1 cellular context compared by ENCODE assay signal in the genomic region with DNA sequence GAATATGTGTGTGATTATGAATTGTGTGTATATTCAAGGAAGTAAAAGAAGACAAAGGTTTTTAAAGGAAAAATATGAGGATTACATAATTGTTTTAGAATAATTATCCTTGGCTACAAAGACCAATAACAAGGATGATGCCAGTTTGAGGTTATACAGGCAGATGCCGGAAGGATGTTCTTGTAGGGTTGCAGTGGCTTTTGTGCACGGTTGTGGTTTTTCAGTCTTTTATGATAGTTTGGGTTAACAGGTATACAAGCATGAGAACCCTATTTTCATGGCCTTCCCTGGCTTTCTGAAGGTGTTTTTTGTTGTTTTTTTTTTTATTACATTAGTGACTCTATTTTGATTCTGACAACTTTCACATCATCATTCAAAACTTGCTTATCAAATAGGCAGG.
TF ChIP-seq lines count a peak whose summit lies in the region.

No MANE protein-coding gene starts in this region.

TF ChIP-seq in GM23338, 12 proteins besides CTCF, POLR2A, EP300 and RAD21:
- TF ChIP-seq JUNB (IDR thresholded peaks at IDR 0.05; ENCODE audit: unreplicated experiment): no peak
- TF ChIP-seq, protein P1, sequence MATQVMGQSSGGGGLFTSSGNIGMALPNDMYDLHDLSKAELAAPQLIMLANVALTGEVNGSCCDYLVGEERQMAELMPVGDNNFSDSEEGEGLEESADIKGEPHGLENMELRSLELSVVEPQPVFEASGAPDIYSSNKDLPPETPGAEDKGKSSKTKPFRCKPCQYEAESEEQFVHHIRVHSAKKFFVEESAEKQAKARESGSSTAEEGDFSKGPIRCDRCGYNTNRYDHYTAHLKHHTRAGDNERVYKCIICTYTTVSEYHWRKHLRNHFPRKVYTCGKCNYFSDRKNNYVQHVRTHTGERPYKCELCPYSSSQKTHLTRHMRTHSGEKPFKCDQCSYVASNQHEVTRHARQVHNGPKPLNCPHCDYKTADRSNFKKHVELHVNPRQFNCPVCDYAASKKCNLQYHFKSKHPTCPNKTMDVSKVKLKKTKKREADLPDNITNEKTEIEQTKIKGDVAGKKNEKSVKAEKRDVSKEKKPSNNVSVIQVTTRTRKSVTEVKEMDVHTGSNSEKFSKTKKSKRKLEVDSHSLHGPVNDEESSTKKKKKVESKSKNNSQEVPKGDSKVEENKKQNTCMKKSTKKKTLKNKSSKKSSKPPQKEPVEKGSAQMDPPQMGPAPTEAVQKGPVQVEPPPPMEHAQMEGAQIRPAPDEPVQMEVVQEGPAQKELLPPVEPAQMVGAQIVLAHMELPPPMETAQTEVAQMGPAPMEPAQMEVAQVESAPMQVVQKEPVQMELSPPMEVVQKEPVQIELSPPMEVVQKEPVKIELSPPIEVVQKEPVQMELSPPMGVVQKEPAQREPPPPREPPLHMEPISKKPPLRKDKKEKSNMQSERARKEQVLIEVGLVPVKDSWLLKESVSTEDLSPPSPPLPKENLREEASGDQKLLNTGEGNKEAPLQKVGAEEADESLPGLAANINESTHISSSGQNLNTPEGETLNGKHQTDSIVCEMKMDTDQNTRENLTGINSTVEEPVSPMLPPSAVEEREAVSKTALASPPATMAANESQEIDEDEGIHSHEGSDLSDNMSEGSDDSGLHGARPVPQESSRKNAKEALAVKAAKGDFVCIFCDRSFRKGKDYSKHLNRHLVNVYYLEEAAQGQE (IDR thresholded peaks at IDR 0.05; ENCODE audit: unreplicated experiment): no peak
- TF ChIP-seq, protein P2, sequence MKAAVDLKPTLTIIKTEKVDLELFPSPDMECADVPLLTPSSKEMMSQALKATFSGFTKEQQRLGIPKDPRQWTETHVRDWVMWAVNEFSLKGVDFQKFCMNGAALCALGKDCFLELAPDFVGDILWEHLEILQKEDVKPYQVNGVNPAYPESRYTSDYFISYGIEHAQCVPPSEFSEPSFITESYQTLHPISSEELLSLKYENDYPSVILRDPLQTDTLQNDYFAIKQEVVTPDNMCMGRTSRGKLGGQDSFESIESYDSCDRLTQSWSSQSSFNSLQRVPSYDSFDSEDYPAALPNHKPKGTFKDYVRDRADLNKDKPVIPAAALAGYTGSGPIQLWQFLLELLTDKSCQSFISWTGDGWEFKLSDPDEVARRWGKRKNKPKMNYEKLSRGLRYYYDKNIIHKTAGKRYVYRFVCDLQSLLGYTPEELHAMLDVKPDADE (IDR thresholded peaks at IDR 0.05): no peak
- TF ChIP-seq POLR2AphosphoS5 (IDR thresholded peaks at IDR 0.05; ENCODE audit: low read depth): no peak
- TF ChIP-seq NANOG (IDR thresholded peaks at IDR 0.05; ENCODE audit: borderline replicate concordance): no peak
- no peak for TF ChIP-seq STAT1 (IDR thresholded peaks at IDR 0.05; ENCODE audit: unreplicated experiment)
- no peak for TF ChIP-seq ZNF331 (CRISPR knock-in tag; IDR thresholded peaks at IDR 0.05; ENCODE audit: low read depth)
